In the genomic region with DNA sequence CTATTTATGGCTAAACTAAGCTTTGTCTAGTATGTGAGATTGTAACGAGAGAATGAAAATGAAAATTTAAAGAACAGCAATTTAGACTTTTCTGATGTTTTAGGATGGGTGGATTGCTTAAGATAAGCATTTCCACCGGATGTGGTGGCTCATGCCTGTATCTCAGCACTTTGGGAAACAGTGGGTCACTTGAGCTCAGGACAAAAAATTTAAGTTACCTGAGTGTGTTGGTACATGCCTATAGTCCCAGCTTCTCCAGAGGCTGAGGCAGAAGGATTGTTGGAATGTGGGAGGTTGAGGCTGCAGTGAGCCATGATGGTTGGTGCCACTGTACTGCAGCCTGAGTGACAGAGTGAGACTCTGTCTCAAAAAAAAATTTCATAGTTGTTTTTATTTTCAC, we compare ENCODE assay signal across 10 cellular contexts. TPM values are rescaled to one million over a fixed set of nuclear protein-coding genes. Genes with fewer than 3 reads are reported as not detected.
DNase-seq lines count a peak whose midpoint lies in the region; ATAC-seq and TF ChIP-seq lines count a peak whose summit lies in the region.
"Had no signal": no experiment of that assay in that cellular context is flagged by ENCODE, and none has a peak within 500 bp of the region (broad histone marks: within the 10 kb centered on the region; RNA-seq: fewer than 3 reads in every experiment).

No MANE protein-coding gene starts in this region.

- H3K27ac Mint-ChIP-seq in osteocyte (ENCODE audit: unreplicated experiment), result no peak overlapping the region

- ATAC-seq in HG03045 (IDR thresholded peaks at IDR 0.05; ENCODE audit: unreplicated experiment), result no peak

- H3K4me2 ChIP-seq in OCI-LY3 (ENCODE audit: low read length), result peak overlapping the region; percentile 58; the same call in 1 of the 2 replicates

- H3K4me1 ChIP-seq in OCI-LY3 (ENCODE audit: low read length), result peaks cover 24% of the 10 kb centered on the region

- H3K36me3 Mint-ChIP-seq in osteocyte (ENCODE audit: unreplicated experiment), result peaks cover 34% of the 10 kb centered on the region

- H3K27ac ChIP-seq in OCI-LY3 (ENCODE audit: low read length) (no peak overlapping the region), dorsolateral prefrontal cortex (peak overlapping the region in 15 of 59 donors; percentile 10 to 98 (median 46))
- H3K27ac ChIP-seq: cardiac muscle cell had no signal

- intact Hi-C loops in dorsolateral prefrontal cortex (cut with DNase I), result loop anchor here (5.0 kb wide), 4 partner anchors 32 to 158 kb away; no protein-coding TSS in a partner anchor

- H3K79me2 ChIP-seq in OCI-LY3 (ENCODE audit: low read length), result peaks cover 81% of the 10 kb centered on the region

- H3K9me3 Mint-ChIP-seq in osteocyte (ENCODE audit: unreplicated experiment), result no peaks in the 10 kb centered on the region

- H3K4me3 ChIP-seq in OCI-LY3 (ENCODE audit: low read length) (no peak overlapping the region), dorsolateral prefrontal cortex (peak overlapping the region in 52 of 59 donors; percentile 8 to 97 (median 89))

- peak overlapping the region; percentile 23 for H3K4me3 Mint-ChIP-seq in osteocyte (ENCODE audit: unreplicated experiment)

- H3K4me1 Mint-ChIP-seq in osteocyte (ENCODE audit: unreplicated experiment), result peaks cover 52% of the 10 kb centered on the region

- TF ChIP-seq CTCF in OCI-LY3 (IDR thresholded peaks at IDR 0.05; ENCODE audit: low read depth, low read length) (no peak), dorsolateral prefrontal cortex (IDR thresholded peaks at IDR 0.05 in 54 of 56, conservative IDR thresholded peaks at IDR 0.05 in 2 of 56; ENCODE audit: low read depth in 1 of 56, partially characterized antibody in 56 of 56) (no peak), osteocyte (IDR thresholded peaks at IDR 0.05) (no peak)

- peaks cover 75% of the 10 kb centered on the region for H4K20me1 ChIP-seq in OCI-LY3 (ENCODE audit: insufficient read depth, low read length)

- no peak overlapping the region for H3K9ac ChIP-seq in OCI-LY3 (ENCODE audit: low read length)

- DNase-seq in activated CD4-positive, alpha-beta T cell treated with anti-CD3 and anti-CD28 coated beads for 4 hours, result peak; percentile 5 to 24
- no peak for DNase-seq in activated CD4-positive, alpha-beta T cell treated with anti-CD3 and anti-CD28 coated beads, Interleukin-2, amount 50 U/mL, for 48 hours
- DNase-seq in dorsolateral prefrontal cortex (no peak), osteocyte (ENCODE audit: extremely low spot score, unreplicated experiment) (no peak), retina (no peak), anterior cingulate cortex (lab: John Stamatoyannopoulos, UW) (no peak)
- DNase-seq: NCI-H1417 had no signal

- no peaks in the 10 kb centered on the region for H3K27me3 Mint-ChIP-seq in osteocyte (ENCODE audit: unreplicated experiment)

- H3K36me3 ChIP-seq in OCI-LY3 (replicated peaks; ENCODE audit: low read depth, low read length), result peaks cover 43% of the 10 kb centered on the region

- H3K9me3 ChIP-seq in OCI-LY3 (ENCODE audit: insufficient read depth, low read length), result no peaks in the 10 kb centered on the region

- H2AFZ ChIP-seq in OCI-LY3 (ENCODE audit: low read depth, low read length), result no peak overlapping the region

- H3K27me3 ChIP-seq in OCI-LY3 (ENCODE audit: low read depth, low read length), result no peaks in the 10 kb centered on the region
- no peaks in the 10 kb centered on the region for H3K27me3 ChIP-seq in dorsolateral prefrontal cortex
- H3K27me3 ChIP-seq: cardiac muscle cell had no signal

RNA-seq across cellular contexts. Expression of a gene that starts 3.4 kb away (rescaled TPM):
- 100 to 1,000 TPM in 7 of 120 experiments, 10 to 100 TPM in 113; 50.2 to 118 (median 78.2) TPM for total RNA-seq in dorsolateral prefrontal cortex
- 61.6 and 62.8 TPM in 2 replicates for total RNA-seq in osteocyte

Comparison
In these comparisons a context has a peak if more than half of its experiments do, and no peak if none do; other contexts are left out.
1. DNase-seq: peak in activated CD4-positive, alpha-beta T cell treated with anti-CD3 and anti-CD28 coated beads for 4 hours (2 of 2); none in activated CD4-positive, alpha-beta T cell treated with anti-CD3 and anti-CD28 coated beads, Interleukin-2, amount 50 U/mL, for 48 hours (0 of 2), dorsolateral prefrontal cortex (0 of 10), osteocyte (single experiment), retina (single experiment) and anterior cingulate cortex (0 of 58).